15 cellular contexts compared by ENCODE assay signal in the genomic region with DNA sequence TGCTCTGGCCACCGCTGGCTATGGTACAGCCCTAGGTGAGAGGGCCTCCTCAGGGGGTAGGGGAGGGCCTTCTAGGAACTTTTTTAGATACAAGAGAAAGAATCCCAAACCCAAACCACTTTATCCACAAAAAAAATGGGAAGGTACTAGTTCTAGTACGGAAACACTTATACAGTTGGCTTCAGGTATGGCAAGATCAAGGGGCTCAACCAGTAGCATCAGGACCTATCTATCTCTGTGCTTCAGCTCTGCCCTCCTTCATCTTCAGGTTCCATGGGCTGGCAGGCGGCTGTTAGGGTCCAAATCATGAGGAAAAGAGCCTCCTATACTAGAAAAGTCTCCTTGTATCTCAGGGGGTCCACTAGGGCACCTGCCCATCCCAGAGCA. TPM values are rescaled to one million over a fixed set of nuclear protein-coding genes. Genes with fewer than 3 reads are reported as not detected.
DNase-seq lines count a peak whose midpoint lies in the region; ATAC-seq and TF ChIP-seq lines count a peak whose summit lies in the region.
"Had no signal": no experiment of that assay in that cellular context is flagged by ENCODE, and none has a peak within 500 bp of the region (broad histone marks: within the 10 kb centered on the region; RNA-seq: fewer than 3 reads in every experiment).

No MANE protein-coding gene starts in this region.

- peak overlapping the region; percentile 92 for H3K4me3 Mint-ChIP-seq in stimulated activated naive CD8-positive, alpha-beta T cell treated with anti-CD3 and anti-CD28 coated beads, Interleukin-15, Interleukin-2, amounts not matched to agents 100 ng/mL and 50 ng/mL, for 24 hours
- peak overlapping the region; percentile 88 for H3K4me3 Mint-ChIP-seq in activated T-helper 1 cell treated with anti-CD3 and anti-CD28 coated beads, Interleukin-12 subunit alpha, Interleukin-12 subunit beta, Interleukin-2, Interleukin-4 antibody, amounts not matched to agents 30 ng/mL and 10 ng/mL and 1 ng/mL, durations not matched to agents 14 hours and 24 hours and 36 hours
- peak overlapping the region; percentile 53 to 95 (median 90) for H3K4me3 Mint-ChIP-seq in naive thymus-derived CD8-positive, alpha-beta T cell

- POLR2A ChIA-PET in naive thymus-derived CD8-positive, alpha-beta T cell (lab: Charles Lee): no interaction called here

- TF ChIP-seq POLR2A in uterus (IDR thresholded peaks at IDR 0.05): no peak

- no peaks in the 10 kb centered on the region for H3K27me3 Mint-ChIP-seq in stimulated activated naive CD8-positive, alpha-beta T cell treated with anti-CD3 and anti-CD28 coated beads, Interleukin-15, Interleukin-2, amounts not matched to agents 100 ng/mL and 50 ng/mL, for 24 hours
- no peaks in the 10 kb centered on the region for H3K27me3 Mint-ChIP-seq in activated T-helper 1 cell treated with anti-CD3 and anti-CD28 coated beads, Interleukin-12 subunit alpha, Interleukin-12 subunit beta, Interleukin-2, Interleukin-4 antibody, amounts not matched to agents 30 ng/mL and 10 ng/mL and 1 ng/mL, durations not matched to agents 14 hours and 24 hours and 36 hours (ENCODE audit: insufficient read depth)
- no peaks in the 10 kb centered on the region for H3K27me3 Mint-ChIP-seq in naive thymus-derived CD8-positive, alpha-beta T cell

- peaks cover 0 to 5% of the 10 kb centered on the region in 2 donors for H3K4me1 ChIP-seq in uterus

- no peak overlapping the region for H3K4me3 ChIP-seq in uterus

- H3K9me3 ChIP-seq in uterus: no peaks in the 10 kb centered on the region
- H3K9me3 ChIP-seq: SJSA1, thyroid gland had no signal

- DNase-seq in stimulated activated naive CD8-positive, alpha-beta T cell treated with anti-CD3 and anti-CD28 coated beads, Interleukin-15, Interleukin-2, amounts not matched to agents 100 U/mL and 50 U/mL, for 24 hours: no peak
- DNase-seq in activated T-helper 1 cell treated with anti-CD3 and anti-CD28 coated beads, Interleukin-12 subunit alpha, Interleukin-12 subunit beta, Interleukin-2, Interleukin-4 antibody, amounts not matched to agents 30 ng/mL and 10 ng/mL and 1 ng/mL, durations not matched to agents 14 hours and 24 hours and 36 hours (ENCODE audit: low spot score): no peak
- no peak for DNase-seq in naive thymus-derived CD8-positive, alpha-beta T cell
- DNase-seq in Kasumi-1 (lab: John Stamatoyannopoulos, UW) (no peak), uterus (no peak)
- DNase-seq: AML-193, aorta, EL, NCI-H2171, occipital lobe, thyroid gland had no signal

- ATAC-seq in stimulated activated naive CD8-positive, alpha-beta T cell treated with anti-CD3 and anti-CD28 coated beads, Interleukin-15, Interleukin-2, amounts not matched to agents 100 U/mL and 50 U/mL, for 24 hours: no peak
- no peak for ATAC-seq in naive thymus-derived CD8-positive, alpha-beta T cell
- ATAC-seq in GM18873 (IDR thresholded peaks at IDR 0.05; ENCODE audit: low FRiP score, unreplicated experiment) (no peak), GM18519 (IDR thresholded peaks at IDR 0.05; ENCODE audit: low FRiP score, unreplicated experiment) (no peak)

- H3K4me1 Mint-ChIP-seq in stimulated activated naive CD8-positive, alpha-beta T cell treated with anti-CD3 and anti-CD28 coated beads, Interleukin-15, Interleukin-2, amounts not matched to agents 100 ng/mL and 50 ng/mL, for 24 hours (ENCODE audit: low read depth): peaks cover 17% of the 10 kb centered on the region
- peaks cover 13% of the 10 kb centered on the region for H3K4me1 Mint-ChIP-seq in activated T-helper 1 cell treated with anti-CD3 and anti-CD28 coated beads, Interleukin-12 subunit alpha, Interleukin-12 subunit beta, Interleukin-2, Interleukin-4 antibody, amounts not matched to agents 30 ng/mL and 10 ng/mL and 1 ng/mL, durations not matched to agents 14 hours and 24 hours and 36 hours (ENCODE audit: low read depth)
- peaks cover 12 to 22% (median 18%) of the 10 kb centered on the region in 4 donors for H3K4me1 Mint-ChIP-seq in naive thymus-derived CD8-positive, alpha-beta T cell

- no peaks in the 10 kb centered on the region for H3K27me3 ChIP-seq in uterus
- H3K27me3 ChIP-seq: SJSA1, thyroid gland had no signal

- no peak overlapping the region for H3K27ac ChIP-seq in uterus
- H3K27ac ChIP-seq: SJSA1 had no signal

- no peaks in the 10 kb centered on the region for H3K9me3 Mint-ChIP-seq in stimulated activated naive CD8-positive, alpha-beta T cell treated with anti-CD3 and anti-CD28 coated beads, Interleukin-15, Interleukin-2, amounts not matched to agents 100 ng/mL and 50 ng/mL, for 24 hours
- H3K9me3 Mint-ChIP-seq in activated T-helper 1 cell treated with anti-CD3 and anti-CD28 coated beads, Interleukin-12 subunit alpha, Interleukin-12 subunit beta, Interleukin-2, Interleukin-4 antibody, amounts not matched to agents 30 ng/mL and 10 ng/mL and 1 ng/mL, durations not matched to agents 14 hours and 24 hours and 36 hours: no peaks in the 10 kb centered on the region
- H3K9me3 Mint-ChIP-seq in naive thymus-derived CD8-positive, alpha-beta T cell: no peaks in the 10 kb centered on the region

- no peak for TF ChIP-seq CTCF in uterus (IDR thresholded peaks at IDR 0.05)

- intact Hi-C loops in activated T-helper 1 cell treated with anti-CD3 and anti-CD28 coated beads, Interleukin-12 subunit alpha, Interleukin-12 subunit beta, Interleukin-2, Interleukin-4 antibody, amounts not matched to agents 30 ng/mL and 10 ng/mL and 1 ng/mL, durations not matched to agents 14 hours and 24 hours and 36 hours (cut with micrococcal nuclease): no loop called here
- intact Hi-C loops in uterus (cut with DNase I; ENCODE audit: low total_unique reads): no loop called here

- H3K27ac Mint-ChIP-seq in stimulated activated naive CD8-positive, alpha-beta T cell treated with anti-CD3 and anti-CD28 coated beads, Interleukin-15, Interleukin-2, amounts not matched to agents 100 ng/mL and 50 ng/mL, for 24 hours: no peak overlapping the region
- no peak overlapping the region for H3K27ac Mint-ChIP-seq in activated T-helper 1 cell treated with anti-CD3 and anti-CD28 coated beads, Interleukin-12 subunit alpha, Interleukin-12 subunit beta, Interleukin-2, Interleukin-4 antibody, amounts not matched to agents 30 ng/mL and 10 ng/mL and 1 ng/mL, durations not matched to agents 14 hours and 24 hours and 36 hours
- peak overlapping the region in 8 of 10 donors; percentile 49 to 96 (median 90) for H3K27ac Mint-ChIP-seq in naive thymus-derived CD8-positive, alpha-beta T cell

- no peaks in the 10 kb centered on the region for H3K36me3 ChIP-seq in uterus

- peaks cover 30% of the 10 kb centered on the region for H3K36me3 Mint-ChIP-seq in stimulated activated naive CD8-positive, alpha-beta T cell treated with anti-CD3 and anti-CD28 coated beads, Interleukin-15, Interleukin-2, amounts not matched to agents 100 ng/mL and 50 ng/mL, for 24 hours (ENCODE audit: low read depth)
- peaks cover 17% of the 10 kb centered on the region for H3K36me3 Mint-ChIP-seq in activated T-helper 1 cell treated with anti-CD3 and anti-CD28 coated beads, Interleukin-12 subunit alpha, Interleukin-12 subunit beta, Interleukin-2, Interleukin-4 antibody, amounts not matched to agents 30 ng/mL and 10 ng/mL and 1 ng/mL, durations not matched to agents 14 hours and 24 hours and 36 hours (ENCODE audit: low read depth)
- H3K36me3 Mint-ChIP-seq in naive thymus-derived CD8-positive, alpha-beta T cell: peaks cover 0 to 31% (median 3%) of the 10 kb centered on the region in 3 donors

RNA-seq across cellular contexts. Expression of a gene that starts 1.8 kb away (rescaled TPM):
- 43.3 and 46.5 TPM in 2 replicates for total RNA-seq in activated T-helper 1 cell treated with anti-CD3 and anti-CD28 coated beads, Interleukin-12 subunit alpha, Interleukin-12 subunit beta, Interleukin-2, Interleukin-4 antibody, amounts not matched to agents 30 ng/mL and 10 ng/mL and 1 ng/mL, durations not matched to agents 14 hours and 24 hours and 36 hours
- 10 to 100 TPM; 83.3 to 85.1 TPM for total RNA-seq in naive thymus-derived CD8-positive, alpha-beta T cell
- polyA plus RNA-seq in naive thymus-derived CD8-positive, alpha-beta T cell: 10 to 100 TPM in 2 of 3 donors, 1 to 10 TPM in 1; 6.4 to 15.5 (median 11.6) TPM
- total RNA-seq in uterus: 10 to 100 TPM; 33.3 to 62.4 (median 45.9) TPM

RNA-seq across cellular contexts. Expression of a gene that starts 8.2 kb away (rescaled TPM):
- total RNA-seq in activated T-helper 1 cell treated with anti-CD3 and anti-CD28 coated beads, Interleukin-12 subunit alpha, Interleukin-12 subunit beta, Interleukin-2, Interleukin-4 antibody, amounts not matched to agents 30 ng/mL and 10 ng/mL and 1 ng/mL, durations not matched to agents 14 hours and 24 hours and 36 hours: 158 and 162 TPM in 2 replicates
- total RNA-seq in naive thymus-derived CD8-positive, alpha-beta T cell: 10 to 100 TPM; 74.1 to 80.0 TPM
- 100 to 1,000 TPM; 248 to 324 (median 278) TPM for polyA plus RNA-seq in naive thymus-derived CD8-positive, alpha-beta T cell
- total RNA-seq in uterus: 100 to 1,000 TPM in 1 of 4 donors, 10 to 100 TPM in 3; 20.5 to 233 (median 77.3) TPM

RNA-seq across cellular contexts. Expression of a gene that starts 29.2 kb away (rescaled TPM):
- total RNA-seq in activated T-helper 1 cell treated with anti-CD3 and anti-CD28 coated beads, Interleukin-12 subunit alpha, Interleukin-12 subunit beta, Interleukin-2, Interleukin-4 antibody, amounts not matched to agents 30 ng/mL and 10 ng/mL and 1 ng/mL, durations not matched to agents 14 hours and 24 hours and 36 hours: 7.6 and 7.9 TPM in 2 replicates
- total RNA-seq in naive thymus-derived CD8-positive, alpha-beta T cell: 1 to 10 TPM; 7.8 to 8.1 TPM
- polyA plus RNA-seq in naive thymus-derived CD8-positive, alpha-beta T cell: 1 to 10 TPM in 2 of 3 donors, under 1 TPM in 1; 0.30 to 1.5 (median 1.1) TPM
- 1 to 10 TPM in 3 of 4 donors, under 1 TPM in 1; 0.26 to 8.4 (median 6.0) TPM for total RNA-seq in uterus

Comparison
In these comparisons a context has a peak if more than half of its experiments do, and no peak if none do; other contexts are left out.
1. H3K27ac Mint-ChIP-seq: peak in naive thymus-derived CD8-positive, alpha-beta T cell (8 of 10); none in stimulated activated naive CD8-positive, alpha-beta T cell treated with anti-CD3 and anti-CD28 coated beads, Interleukin-15, Interleukin-2, amounts not matched to agents 100 ng/mL and 50 ng/mL, for 24 hours (single experiment) and activated T-helper 1 cell treated with anti-CD3 and anti-CD28 coated beads, Interleukin-12 subunit alpha, Interleukin-12 subunit beta, Interleukin-2, Interleukin-4 antibody, amounts not matched to agents 30 ng/mL and 10 ng/mL and 1 ng/mL, durations not matched to agents 14 hours and 24 hours and 36 hours (single experiment).
2. Peak in every context shown above with its lines, with median percentiles within 50 percentile points of each other: H3K4me3 Mint-ChIP-seq.